14 cellular contexts compared by ENCODE assay signal in the genomic region with DNA sequence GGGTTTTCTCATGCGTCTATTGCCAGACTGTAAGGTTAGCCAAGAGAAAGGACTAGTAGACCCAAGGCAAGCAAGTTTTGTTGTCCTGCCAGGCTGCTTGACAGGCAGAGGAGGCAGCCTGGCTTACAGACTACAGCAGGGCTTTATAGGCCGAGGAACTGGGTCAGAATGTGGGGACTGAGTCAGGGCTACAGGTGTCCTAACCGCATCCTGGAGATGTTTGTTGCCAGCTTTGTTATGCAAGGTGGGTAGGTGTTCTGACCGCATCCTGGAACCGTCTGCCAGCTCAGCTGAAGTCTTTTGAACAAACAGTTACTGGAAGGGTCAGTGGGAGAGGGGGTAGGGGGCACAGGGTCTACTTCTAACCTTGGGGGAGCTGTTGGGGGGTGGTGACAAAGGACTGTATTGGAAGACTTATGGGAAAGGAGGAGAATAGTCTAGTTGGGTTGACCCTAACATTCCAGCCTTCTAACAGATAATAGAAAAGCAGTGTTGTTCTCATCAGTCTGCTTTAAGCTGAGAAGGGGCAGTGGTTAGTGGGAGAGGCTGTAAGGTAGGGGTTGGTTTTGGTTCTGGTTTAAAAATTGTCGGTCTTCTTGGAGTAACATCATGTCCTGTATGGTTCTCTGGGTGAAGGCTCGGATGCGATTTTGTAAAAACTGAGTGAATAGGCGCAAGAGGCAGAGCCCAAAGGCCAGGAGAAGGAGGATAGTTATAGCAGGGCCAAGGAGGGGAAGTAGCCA.
DNase-seq lines count a peak whose midpoint lies in the region; ATAC-seq, FAIRE-seq and TF ChIP-seq lines count a peak whose summit lies in the region.
"Had no signal": no experiment of that assay in that cellular context is flagged by ENCODE, and none has a peak within 500 bp of the region (broad histone marks: within the 10 kb centered on the region; RNA-seq: fewer than 3 reads in every experiment).

No MANE protein-coding gene starts in this region.

- H3K27me3 ChIP-seq in breast epithelium (no peaks in the 10 kb centered on the region), small intestine (ENCODE audit: control insufficient read depth in 2 of 2, insufficient read depth in 2 of 2, low read length in 2 of 2) (no peaks in the 10 kb centered on the region)
- H3K27me3 ChIP-seq: ovary, Peyer's patch, uterus had no signal

- no peak for DNase-seq in activated naive CD4-positive, alpha-beta T cell treated with anti-CD3 and anti-CD28 coated beads, Interleukin-2, amount 10 ng/mL, durations not matched to agents 7 days and 5 days
- no peak for DNase-seq in activated naive CD4-positive, alpha-beta T cell treated with anti-CD3 and anti-CD28 coated beads for 36 hours
- DNase-seq in RPMI8226, result peak; percentile 72
- DNase-seq in breast epithelium (ENCODE audit: low spot score in 2 of 2), result peak in 1 of 2 donors; percentile 31
- DNase-seq in small intestine, result peak; percentile 0
- no peak for DNase-seq in D721Med (ENCODE audit: insufficient read length, low spot score)
- DNase-seq: DMS53, NCI-H1105 treated with DMSO at 0.1 percent for 48 hours, ovary, Peyer's patch, uterus had no signal

- no peak overlapping the region for H3K4me3 ChIP-seq in breast epithelium
- no peak overlapping the region for H3K4me3 ChIP-seq in small intestine (ENCODE audit: low read depth in 1 of 2, low read length in 2 of 2)
- H3K4me3 ChIP-seq: ovary, Peyer's patch, uterus had no signal

- FAIRE-seq in small intestine (lab: Jason Lieb, UNC), result no peak
- FAIRE-seq in D721Med (lab: Jason Lieb, UNC), result no peak

- no peaks in the 10 kb centered on the region for H3K4me1 Mint-ChIP-seq in activated naive CD4-positive, alpha-beta T cell treated with anti-CD3 and anti-CD28 coated beads, Interleukin-2, amount 10 ng/mL, durations not matched to agents 7 days and 5 days
- H3K4me1 Mint-ChIP-seq in activated naive CD4-positive, alpha-beta T cell treated with anti-CD3 and anti-CD28 coated beads for 36 hours (ENCODE audit: low read depth), result no peaks in the 10 kb centered on the region
- H3K4me1 Mint-ChIP-seq: mesothelial cell of epicardium had no signal

- peak overlapping the region; percentile 74 for H3K27ac Mint-ChIP-seq in activated naive CD4-positive, alpha-beta T cell treated with anti-CD3 and anti-CD28 coated beads, Interleukin-2, amount 10 ng/mL, durations not matched to agents 7 days and 5 days
- H3K27ac Mint-ChIP-seq in activated naive CD4-positive, alpha-beta T cell treated with anti-CD3 and anti-CD28 coated beads for 36 hours, result no peak overlapping the region
- H3K27ac Mint-ChIP-seq: mesothelial cell of epicardium had no signal

- no peaks in the 10 kb centered on the region for H3K9me3 ChIP-seq in breast epithelium
- H3K9me3 ChIP-seq in small intestine (ENCODE audit: control insufficient read depth, low read depth), result no peaks in the 10 kb centered on the region
- H3K9me3 ChIP-seq: ovary, Peyer's patch, uterus had no signal

- WGBS in small intestine, 3 donors, result 76 to 80% (median 78%) methylated on average over 9 of the region's 9 CpGs

- no peak for TF ChIP-seq POLR2A in breast epithelium (IDR thresholded peaks at IDR 0.05)

- ATAC-seq in HG03039 (IDR thresholded peaks at IDR 0.05; ENCODE audit: unreplicated experiment) (no peak), GM19463 (IDR thresholded peaks at IDR 0.05; ENCODE audit: unreplicated experiment) (no peak)

- H3K36me3 ChIP-seq in breast epithelium (no peaks in the 10 kb centered on the region), small intestine (ENCODE audit: control insufficient read depth in 2 of 2, insufficient read depth in 2 of 2, low read length in 2 of 2) (no peaks in the 10 kb centered on the region)
- H3K36me3 ChIP-seq: ovary, Peyer's patch, uterus had no signal

- CTCF ChIA-PET in activated naive CD4-positive, alpha-beta T cell treated with anti-CD3 and anti-CD28 coated beads, Interleukin-2, amount 10 ng/mL, durations not matched to agents 7 days and 5 days (lab: Charles Lee), result no interaction called here
- CTCF ChIA-PET in activated naive CD4-positive, alpha-beta T cell treated with anti-CD3 and anti-CD28 coated beads for 36 hours (lab: Charles Lee), result no interaction called here

- H3K36me3 Mint-ChIP-seq in activated naive CD4-positive, alpha-beta T cell treated with anti-CD3 and anti-CD28 coated beads, Interleukin-2, amount 10 ng/mL, durations not matched to agents 7 days and 5 days, result no peaks in the 10 kb centered on the region
- H3K36me3 Mint-ChIP-seq in activated naive CD4-positive, alpha-beta T cell treated with anti-CD3 and anti-CD28 coated beads for 36 hours (ENCODE audit: low read depth), result peaks cover 1% of the 10 kb centered on the region
- H3K36me3 Mint-ChIP-seq: mesothelial cell of epicardium had no signal

- intact Hi-C loops in activated naive CD4-positive, alpha-beta T cell treated with anti-CD3 and anti-CD28 coated beads for 36 hours (cut with micrococcal nuclease), result no loop called here
- intact Hi-C loops in breast epithelium (cut with DNase I; ENCODE audit: low total_unique reads), result no loop called here

- H3K9me3 Mint-ChIP-seq in activated naive CD4-positive, alpha-beta T cell treated with anti-CD3 and anti-CD28 coated beads, Interleukin-2, amount 10 ng/mL, durations not matched to agents 7 days and 5 days, result peaks cover 39% of the 10 kb centered on the region
- H3K9me3 Mint-ChIP-seq in activated naive CD4-positive, alpha-beta T cell treated with anti-CD3 and anti-CD28 coated beads for 36 hours, result peaks cover 20% of the 10 kb centered on the region

- H3K27ac ChIP-seq in breast epithelium, result peak overlapping the region; percentile 29 to 80
- no peak overlapping the region for H3K27ac ChIP-seq in small intestine (ENCODE audit: low read depth in 1 of 2, low read length in 1 of 2)
- H3K27ac ChIP-seq: ovary, Peyer's patch, uterus had no signal

- H3K4me1 ChIP-seq in breast epithelium (no peaks in the 10 kb centered on the region), small intestine (ENCODE audit: control insufficient read depth in 2 of 2, insufficient read depth in 1 of 2, low read depth in 1 of 2, low read length in 1 of 2) (no peaks in the 10 kb centered on the region)
- H3K4me1 ChIP-seq: Peyer's patch, uterus had no signal

- no peak overlapping the region for H3K4me3 Mint-ChIP-seq in activated naive CD4-positive, alpha-beta T cell treated with anti-CD3 and anti-CD28 coated beads, Interleukin-2, amount 10 ng/mL, durations not matched to agents 7 days and 5 days
- H3K4me3 Mint-ChIP-seq in activated naive CD4-positive, alpha-beta T cell treated with anti-CD3 and anti-CD28 coated beads for 36 hours, result no peak overlapping the region
- H3K4me3 Mint-ChIP-seq: mesothelial cell of epicardium had no signal

- no peak for TF ChIP-seq CTCF in breast epithelium (IDR thresholded peaks at IDR 0.05)
- no peak for TF ChIP-seq CTCF in D721Med (IDR thresholded peaks at IDR 0.05; ENCODE audit: insufficient read depth, missing control alignments)

- H3K27me3 Mint-ChIP-seq in activated naive CD4-positive, alpha-beta T cell treated with anti-CD3 and anti-CD28 coated beads, Interleukin-2, amount 10 ng/mL, durations not matched to agents 7 days and 5 days, result no peaks in the 10 kb centered on the region
- H3K27me3 Mint-ChIP-seq in activated naive CD4-positive, alpha-beta T cell treated with anti-CD3 and anti-CD28 coated beads for 36 hours (ENCODE audit: low read depth), result no peaks in the 10 kb centered on the region

Comparison
In these comparisons a context has a peak if more than half of its experiments do, and no peak if none do; other contexts are left out.
1. DNase-seq: peak in RPMI8226 (single experiment) and small intestine (single experiment); none in activated naive CD4-positive, alpha-beta T cell treated with anti-CD3 and anti-CD28 coated beads, Interleukin-2, amount 10 ng/mL, durations not matched to agents 7 days and 5 days (single experiment), activated naive CD4-positive, alpha-beta T cell treated with anti-CD3 and anti-CD28 coated beads for 36 hours (single experiment) and D721Med (single experiment).
2. H3K27ac ChIP-seq: peak in breast epithelium (2 of 2); none in small intestine (0 of 2).